8 cellular contexts compared by ENCODE assay signal in the genomic region with DNA sequence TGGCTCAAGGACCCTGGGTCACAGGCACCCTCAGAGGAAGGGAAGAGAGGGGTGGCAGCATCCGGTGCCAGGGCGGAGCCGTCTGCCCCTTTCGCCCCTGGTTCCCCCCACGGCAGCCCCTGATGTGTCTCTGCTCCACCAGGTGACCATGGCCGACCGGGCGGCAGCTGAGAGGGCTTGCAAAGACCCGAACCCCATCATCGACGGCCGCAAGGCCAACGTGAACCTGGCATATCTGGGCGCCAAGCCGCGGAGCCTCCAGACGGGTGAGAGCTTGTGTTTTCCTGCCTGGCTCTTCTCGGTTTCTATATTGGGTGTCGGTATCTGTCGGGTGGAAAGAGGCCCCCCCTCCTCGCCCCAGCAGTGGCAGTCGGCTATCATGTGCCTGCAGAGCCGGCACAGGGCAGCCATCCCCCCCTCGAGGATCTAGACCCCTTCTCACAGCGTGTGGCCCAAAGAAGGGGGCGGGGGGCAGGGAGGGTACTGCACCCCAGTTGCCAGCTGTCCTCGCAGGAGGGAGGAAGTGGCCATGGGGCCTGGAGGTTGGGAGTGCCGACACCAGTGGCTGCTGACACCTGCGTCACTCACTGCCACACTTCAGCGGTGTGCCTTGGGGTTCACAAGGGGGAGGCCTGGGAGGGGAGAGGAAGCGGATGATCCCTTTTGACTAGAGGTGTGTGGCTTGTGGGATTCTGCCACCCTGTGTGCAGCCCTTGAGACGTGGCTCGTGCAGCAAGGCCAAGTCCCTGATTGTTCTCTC. TPM values are rescaled to one million over a fixed set of nuclear protein-coding genes. Genes with fewer than 3 reads are reported as not detected.
DNase-seq lines count a peak whose midpoint lies in the region; ATAC-seq and TF ChIP-seq lines count a peak whose summit lies in the region.

No MANE protein-coding gene starts in this region.

- ATAC-seq in GM19463 (IDR thresholded peaks at IDR 0.05; ENCODE audit: unreplicated experiment): peak; percentile 23
- peak; percentile 10 to 24 for ATAC-seq in right cardiac atrium

- peak overlapping the region; percentile 86 to 98 (median 92) for H3K27ac ChIP-seq in Peyer's patch
- peak overlapping the region; percentile 89 for H3K27ac ChIP-seq in right cardiac atrium (ENCODE audit: low read length)

- 38% methylated on average over 33 of the region's 33 CpGs for WGBS in right cardiac atrium

- TF ChIP-seq CTCF in Peyer's patch (IDR thresholded peaks at IDR 0.05): no peak

- peaks cover 62% of the 10 kb centered on the region for H3K4me1 Mint-ChIP-seq in activated naive CD4-positive, alpha-beta T cell treated with anti-CD3 and anti-CD28 coated beads for 36 hours (ENCODE audit: low read depth)

- DNase-seq in Peyer's patch (peak; percentile 67 to 95 (median 95)), right cardiac atrium (peak; percentile 59 to 85 (median 84)), SW480 (ENCODE audit: low spot score) (no peak), NCI-H524 treated with DMSO at 0.1 percent for 48 hours (lab: John Stamatoyannopoulos, UW) (no peak), middle frontal gyrus (ENCODE audit: extremely low spot score, low spot score) (no peak)
- peak; percentile 91 for DNase-seq in activated naive CD4-positive, alpha-beta T cell treated with anti-CD3 and anti-CD28 coated beads for 36 hours
- peak; percentile 49 to 68 (median 52) for DNase-seq in stimulated activated CD4-positive, alpha-beta T cell treated with anti-CD3 and anti-CD28 coated beads, Interleukin-12 subunit alpha, Interleukin-12 subunit beta, amount 100 ng/mL, for 48 hours (ENCODE audit: low read depth in 2 of 3, low spot score in 1 of 3)

- H3K9me3 ChIP-seq in Peyer's patch (no peaks in the 10 kb centered on the region), right cardiac atrium (ENCODE audit: control insufficient read depth, low read length) (no peaks in the 10 kb centered on the region)

- H3K4me1 ChIP-seq in Peyer's patch (peaks cover 0 to 52% (median 42%) of the 10 kb centered on the region in 4 donors), right cardiac atrium (ENCODE audit: control insufficient read depth, insufficient read depth, low read length) (peaks cover 9% of the 10 kb centered on the region)

- peak overlapping the region; percentile 87 to 96 (median 89) for H3K4me3 ChIP-seq in Peyer's patch
- peak overlapping the region; percentile 95 for H3K4me3 ChIP-seq in right cardiac atrium (ENCODE audit: low read length)

- H3K4me3 Mint-ChIP-seq in activated naive CD4-positive, alpha-beta T cell treated with anti-CD3 and anti-CD28 coated beads for 36 hours: peak overlapping the region; percentile 90

- H3K36me3 ChIP-seq in Peyer's patch: peaks cover 0 to 16% (median 0%) of the 10 kb centered on the region in 3 donors

- CTCF ChIA-PET in activated naive CD4-positive, alpha-beta T cell treated with anti-CD3 and anti-CD28 coated beads for 36 hours (lab: Charles Lee): interaction anchor here (0.6 to 1.3 kb wide), 6 partner anchors 9 to 228 kb away, joined by 3 to 6 read pairs (median 4); partner anchors contain the start of gene ZBP1

- H3K9me3 Mint-ChIP-seq in activated naive CD4-positive, alpha-beta T cell treated with anti-CD3 and anti-CD28 coated beads for 36 hours: no peaks in the 10 kb centered on the region

- intact Hi-C loops in activated naive CD4-positive, alpha-beta T cell treated with anti-CD3 and anti-CD28 coated beads for 36 hours (cut with micrococcal nuclease): loop anchor here (1.0 to 10.0 kb wide), 6 partner anchors 41 to 1772 kb away; partner anchors contain the start of gene ZNF831
- intact Hi-C loops in right cardiac atrium (cut with DNase I): no loop called here

- no peaks in the 10 kb centered on the region for H3K27me3 Mint-ChIP-seq in activated naive CD4-positive, alpha-beta T cell treated with anti-CD3 and anti-CD28 coated beads for 36 hours (ENCODE audit: low read depth)

- peak overlapping the region; percentile 94 for H3K27ac Mint-ChIP-seq in activated naive CD4-positive, alpha-beta T cell treated with anti-CD3 and anti-CD28 coated beads for 36 hours

- peaks cover 40% of the 10 kb centered on the region for H3K36me3 Mint-ChIP-seq in activated naive CD4-positive, alpha-beta T cell treated with anti-CD3 and anti-CD28 coated beads for 36 hours (ENCODE audit: low read depth)

- H3K27me3 ChIP-seq in Peyer's patch (no peaks in the 10 kb centered on the region), right cardiac atrium (ENCODE audit: control insufficient read depth, insufficient read depth) (no peaks in the 10 kb centered on the region)

- peak in 1 of 2 donors; percentile 14 for TF ChIP-seq POLR2A in Peyer's patch (IDR thresholded peaks at IDR 0.05)

RNA-seq across cellular contexts. Expression of gene RBM38, which starts 1.5 kb away (rescaled TPM):
- 10 to 100 TPM in 3 of 4 donors, 1 to 10 TPM in 1; 9.6 to 15.5 (median 12.8) TPM for total RNA-seq in Peyer's patch
- 10 to 100 TPM; 60.3 to 63.1 TPM for total RNA-seq in activated naive CD4-positive, alpha-beta T cell treated with anti-CD3 and anti-CD28 coated beads for 36 hours
- 100 to 1,000 TPM in 1 of 4 donors, 10 to 100 TPM in 3; 82.6 to 143 (median 94.4) TPM for total RNA-seq in right cardiac atrium
- 182 TPM for polyA plus RNA-seq in right cardiac atrium

RNA-seq across cellular contexts. Expression of gene RAE1, which starts 41.6 kb away (rescaled TPM):
- total RNA-seq in Peyer's patch: 10 to 100 TPM; 21.5 to 38.9 (median 33.3) TPM
- 10 to 100 TPM; 45.6 to 46.5 TPM for total RNA-seq in activated naive CD4-positive, alpha-beta T cell treated with anti-CD3 and anti-CD28 coated beads for 36 hours
- total RNA-seq in right cardiac atrium: 10 to 100 TPM; 14.1 to 15.6 (median 14.8) TPM
- 9.4 TPM for polyA plus RNA-seq in right cardiac atrium

Comparison
In these comparisons a context has a peak if more than half of its experiments do, and no peak if none do; other contexts are left out.
1. DNase-seq: peak in Peyer's patch (3 of 3), activated naive CD4-positive, alpha-beta T cell treated with anti-CD3 and anti-CD28 coated beads for 36 hours (single experiment), right cardiac atrium (3 of 3) and stimulated activated CD4-positive, alpha-beta T cell treated with anti-CD3 and anti-CD28 coated beads, Interleukin-12 subunit alpha, Interleukin-12 subunit beta, amount 100 ng/mL, for 48 hours (3 of 3); none in SW480 (single experiment), NCI-H524 treated with DMSO at 0.1 percent for 48 hours (single experiment) and middle frontal gyrus (single experiment).